7 cellular contexts compared by ENCODE assay signal in the genomic region with DNA sequence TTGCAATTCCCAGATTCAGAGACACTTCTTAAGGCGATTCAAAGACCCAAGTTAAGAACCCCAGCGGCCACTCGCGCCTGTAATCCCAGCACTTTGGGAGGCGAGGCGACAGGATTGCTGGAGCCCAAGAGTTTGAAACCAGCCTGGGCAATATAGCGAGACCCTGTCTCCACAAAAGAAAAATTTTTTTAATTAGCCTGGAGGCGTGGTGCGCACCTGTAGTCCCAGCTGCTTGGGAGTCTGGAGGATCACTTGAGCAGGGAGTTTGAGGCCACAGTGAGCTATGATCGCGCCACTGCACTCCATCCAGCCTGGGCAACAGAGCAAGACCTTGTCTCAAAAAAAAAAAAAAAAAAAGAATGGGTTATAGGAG. TPM values are rescaled to one million over a fixed set of nuclear protein-coding genes. Genes with fewer than 3 reads are reported as not detected.
DNase-seq lines count a peak whose midpoint lies in the region; ATAC-seq lines count a peak whose summit lies in the region.

No MANE protein-coding gene starts in this region.

- H3K4me1 ChIP-seq in effector memory CD4-positive, alpha-beta T cell (ENCODE audit: control insufficient read depth, insufficient read depth, low read length, poor library complexity, severe bottlenecking), result peaks cover 2% of the 10 kb centered on the region

- ATAC-seq in GM21526 (IDR thresholded peaks at IDR 0.05; ENCODE audit: low FRiP score, unreplicated experiment) (peak; percentile 5), HG03039 (IDR thresholded peaks at IDR 0.05; ENCODE audit: unreplicated experiment) (no peak)
- ATAC-seq in natural killer cell treated with Interleukin-12 subunit alpha and Interleukin-12 subunit beta and Interleukin-15 and Interleukin-18, amount 100 ng/mL, for 72 hours, result no peak

- no peaks in the 10 kb centered on the region for H3K9me3 Mint-ChIP-seq in natural killer cell treated with Interleukin-12 subunit alpha and Interleukin-12 subunit beta and Interleukin-15 and Interleukin-18, amount 100 ng/mL, for 72 hours

- peaks cover 3 to 9% of the 10 kb centered on the region in 2 donors for H3K4me1 Mint-ChIP-seq in natural killer cell treated with Interleukin-12 subunit alpha and Interleukin-12 subunit beta and Interleukin-15 and Interleukin-18, amount 100 ng/mL, for 72 hours (ENCODE audit: low read depth in 2 of 2)

- H3K36me3 ChIP-seq in MG63, result peaks cover 7% of the 10 kb centered on the region
- no peaks in the 10 kb centered on the region for H3K36me3 ChIP-seq in effector memory CD4-positive, alpha-beta T cell (ENCODE audit: control insufficient read depth, insufficient read depth, low read length)

- no peaks in the 10 kb centered on the region for H3K9me3 ChIP-seq in MG63
- H3K9me3 ChIP-seq in effector memory CD4-positive, alpha-beta T cell (ENCODE audit: control insufficient read depth, low read length), result no peaks in the 10 kb centered on the region

- peak overlapping the region; percentile 83 for H3K27ac ChIP-seq in effector memory CD4-positive, alpha-beta T cell (ENCODE audit: insufficient read depth, low read length, poor library complexity, severe bottlenecking)

- H3K4me3 ChIP-seq in MG63, result peak overlapping the region; percentile 99
- H3K4me3 ChIP-seq in effector memory CD4-positive, alpha-beta T cell (ENCODE audit: insufficient read depth, low read depth, low read length, poor library complexity, severe bottlenecking), result peak overlapping the region; percentile 98

- no peaks in the 10 kb centered on the region for H3K36me3 Mint-ChIP-seq in natural killer cell treated with Interleukin-12 subunit alpha and Interleukin-12 subunit beta and Interleukin-15 and Interleukin-18, amount 100 ng/mL, for 72 hours

- peak overlapping the region; percentile 89 for H3K4me3 Mint-ChIP-seq in natural killer cell treated with Interleukin-12 subunit alpha and Interleukin-12 subunit beta and Interleukin-15 and Interleukin-18, amount 100 ng/mL, for 72 hours

- no peak for DNase-seq in MG63
- no peak for DNase-seq in effector memory CD4-positive, alpha-beta T cell
- no peak for DNase-seq in natural killer cell treated with Interleukin-12 subunit alpha and Interleukin-12 subunit beta and Interleukin-15 and Interleukin-18, amount 100 ng/mL, for 72 hours (ENCODE audit: low spot score)
- DNase-seq in activated effector memory CD4-positive, alpha-beta T cell treated with Interleukin-2 at 50 U/mL for 16 hours, result no peak
- DNase-seq in cortex of kidney (lab: John Stamatoyannopoulos, UW), result no peak

- peak overlapping the region; percentile 80 to 91 for H3K27ac Mint-ChIP-seq in natural killer cell treated with Interleukin-12 subunit alpha and Interleukin-12 subunit beta and Interleukin-15 and Interleukin-18, amount 100 ng/mL, for 72 hours

- no peaks in the 10 kb centered on the region for H3K27me3 Mint-ChIP-seq in natural killer cell treated with Interleukin-12 subunit alpha and Interleukin-12 subunit beta and Interleukin-15 and Interleukin-18, amount 100 ng/mL, for 72 hours

- H3K27me3 ChIP-seq in MG63, result peaks cover 2% of the 10 kb centered on the region
- H3K27me3 ChIP-seq in effector memory CD4-positive, alpha-beta T cell (replicated peaks; ENCODE audit: control insufficient read depth, insufficient read depth, low read length, poor library complexity, severe bottlenecking), result no peaks in the 10 kb centered on the region

RNA-seq across cellular contexts. Expression of a gene that starts 0.6 kb away (rescaled TPM):
- 21.0 and 30.5 TPM in 2 replicates for total RNA-seq in MG63 (2014; rRNA removed; shearing (Covaris generic); ENCODE audit: low replicate concordance)
- total RNA-seq in natural killer cell treated with Interleukin-12 subunit alpha and Interleukin-12 subunit beta and Interleukin-15 and Interleukin-18, amount 100 ng/mL, for 72 hours, result 100 to 1,000 TPM in 1 of 2 donors, 10 to 100 TPM in 1; 73.3 to 146 TPM

RNA-seq across cellular contexts. Expression of a gene that starts 13.8 kb away (rescaled TPM):
- 0.23 TPM in 1 of 2 replicates, not detected in the other for total RNA-seq in MG63 (2014; rRNA removed; shearing (Covaris generic); ENCODE audit: low replicate concordance)
- under 1 TPM; 0.40 to 0.67 TPM for total RNA-seq in natural killer cell treated with Interleukin-12 subunit alpha and Interleukin-12 subunit beta and Interleukin-15 and Interleukin-18, amount 100 ng/mL, for 72 hours
